Comparison of ENCODE assay signal across 23 cellular contexts in the genomic region with DNA sequence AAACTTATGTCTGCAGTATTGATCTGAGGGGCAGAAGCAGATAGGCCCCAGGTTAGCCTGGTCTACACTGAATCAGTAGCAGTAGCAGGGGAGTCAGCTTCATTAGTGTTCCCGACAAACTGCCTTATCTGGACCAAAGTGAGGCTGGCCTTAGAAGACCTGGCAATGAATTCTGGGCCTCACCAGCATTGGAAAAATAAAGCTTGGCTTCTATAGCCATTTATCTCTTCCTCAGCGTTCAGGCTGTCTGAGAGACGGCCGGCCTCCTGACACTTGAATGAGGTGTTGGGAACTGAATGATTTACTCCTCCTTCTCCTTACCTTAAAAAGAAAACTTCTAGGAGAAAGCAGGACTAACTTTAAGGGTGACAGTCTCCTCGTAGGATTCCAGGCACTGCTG.
DNase-seq lines count a peak whose midpoint lies in the region; ATAC-seq and TF ChIP-seq lines count a peak whose summit lies in the region.
"Had no signal": no experiment of that assay in that cellular context is flagged by ENCODE, and none has a peak within 500 bp of the region (broad histone marks: within the 10 kb centered on the region; RNA-seq: fewer than 3 reads in every experiment).

No MANE protein-coding gene starts in this region.

- DNase-seq in left ventricle myocardium inferior (no peak), right cardiac atrium (peak in 1 of 3 donors; percentile 60), GM19238 (ENCODE audit: insufficient read length, low spot score) (no peak)
- no peak for DNase-seq in effector CD8-positive, alpha-beta T cell (lab: John Stamatoyannopoulos, UW)
- no peak for DNase-seq in CD8-positive, alpha-beta memory T cell
- DNase-seq: 8988T; ACHN; AML-193; BE2C; Caco-2; CD4-positive, alpha-beta memory T cell; DMS 273 treated with DMSO at 0.1 percent for 48 hours; DMS79; EL; GDM1; H9 had no signal

- H3K27ac ChIP-seq in C4-2B (peak overlapping the region; percentile 77; the same call in 1 of the 2 replicates), VCaP (peak overlapping the region; percentile 67), left ventricle myocardium inferior (replicated peaks) (peak overlapping the region; percentile 32), right cardiac atrium (ENCODE audit: low read length) (peak overlapping the region; percentile 7)
- H3K27ac ChIP-seq in CD8-positive, alpha-beta memory T cell (ENCODE audit: low read depth, low read length): no peak overlapping the region
- H3K27ac ChIP-seq: A549; BLaER1 treated with 17β-estradiol and CSF1 and Interleukin-3, amounts not matched to agents 10 nM and 100 nM had no signal

- H3K9me3 ChIP-seq in left ventricle myocardium inferior (replicated peaks): no peaks in the 10 kb centered on the region
- no peaks in the 10 kb centered on the region for H3K9me3 ChIP-seq in right cardiac atrium (ENCODE audit: control insufficient read depth, low read length)
- H3K9me3 ChIP-seq in CD8-positive, alpha-beta memory T cell (ENCODE audit: low read length): no peaks in the 10 kb centered on the region
- H3K9me3 ChIP-seq: A549; BE2C; BLaER1 treated with 17β-estradiol and CSF1 and Interleukin-3, amounts not matched to agents 10 nM and 100 nM; Caco-2 had no signal

- no peaks in the 10 kb centered on the region for H3K36me3 Mint-ChIP-seq in CD8-positive, alpha-beta memory T cell
- H3K36me3 Mint-ChIP-seq: CD4-positive, alpha-beta memory T cell had no signal

- intact Hi-C loops in left ventricle myocardium inferior (cut with micrococcal nuclease) (no loop called here), right cardiac atrium (cut with DNase I) (no loop called here)

- no peaks in the 10 kb centered on the region for H3K4me1 Mint-ChIP-seq in CD8-positive, alpha-beta memory T cell
- H3K4me1 Mint-ChIP-seq: CD4-positive, alpha-beta memory T cell; GM23338; H9 had no signal

- ATAC-seq in right cardiac atrium: peak; percentile 57 to 59
- ATAC-seq: A549, GM12878, GM23338, HCT116 had no signal

- peak overlapping the region in 1 of 8 donors; percentile 25 for H3K27ac Mint-ChIP-seq in CD8-positive, alpha-beta memory T cell
- H3K27ac Mint-ChIP-seq: CD4-positive, alpha-beta memory T cell; GM23338; H9 had no signal

- no peaks in the 10 kb centered on the region for H3K9me3 Mint-ChIP-seq in CD8-positive, alpha-beta memory T cell
- H3K9me3 Mint-ChIP-seq: CD4-positive, alpha-beta memory T cell; GM23338; H9 had no signal

- CTCF ChIA-PET in CD8-positive, alpha-beta memory T cell (lab: Charles Lee): no interaction called here

- POLR2A ChIA-PET in CD8-positive, alpha-beta memory T cell (lab: Charles Lee): no interaction called here

- peaks cover 77% of the 10 kb centered on the region for H3K4me1 ChIP-seq in left ventricle myocardium inferior
- H3K4me1 ChIP-seq in right cardiac atrium (ENCODE audit: control insufficient read depth, insufficient read depth, low read length): peaks cover 25% of the 10 kb centered on the region
- H3K4me1 ChIP-seq in CD8-positive, alpha-beta memory T cell (ENCODE audit: insufficient read depth, low read length): no peaks in the 10 kb centered on the region
- H3K4me1 ChIP-seq: A549; BE2C; BLaER1 treated with 17β-estradiol and CSF1 and Interleukin-3, amounts not matched to agents 10 nM and 100 nM; Caco-2 had no signal

- WGBS in right cardiac atrium: 51% methylated on average over 5 of the region's 5 CpGs

- H3K4me3 ChIP-seq in left ventricle myocardium inferior (no peak overlapping the region), right cardiac atrium (ENCODE audit: low read length) (no peak overlapping the region)
- no peak overlapping the region for H3K4me3 ChIP-seq in CD8-positive, alpha-beta memory T cell (ENCODE audit: low read length)
- H3K4me3 ChIP-seq: A549; BLaER1 treated with 17β-estradiol and CSF1 and Interleukin-3, amounts not matched to agents 10 nM and 100 nM; GM12878; GM23338 had no signal

- no peak overlapping the region for H3K4me3 Mint-ChIP-seq in CD8-positive, alpha-beta memory T cell
- H3K4me3 Mint-ChIP-seq: CD4-positive, alpha-beta memory T cell; GM23338; H9 had no signal

- peaks cover 3 to 10% of the 10 kb centered on the region in 2 donors for H3K27me3 Mint-ChIP-seq in CD8-positive, alpha-beta memory T cell

- H3K27me3 ChIP-seq in left ventricle myocardium inferior (ENCODE audit: low read depth) (no peaks in the 10 kb centered on the region), right cardiac atrium (ENCODE audit: control insufficient read depth, insufficient read depth) (no peaks in the 10 kb centered on the region)
- no peaks in the 10 kb centered on the region for H3K27me3 ChIP-seq in CD8-positive, alpha-beta memory T cell (ENCODE audit: insufficient read depth, low read length, poor library complexity, severe bottlenecking)
- H3K27me3 ChIP-seq: BE2C; BLaER1 treated with 17β-estradiol and CSF1 and Interleukin-3, amounts not matched to agents 10 nM and 100 nM had no signal

- TF ChIP-seq CTCF in C4-2B (conservative IDR thresholded peaks at IDR 0.05) (no peak), VCaP (conservative IDR thresholded peaks at IDR 0.05) (no peak), left ventricle myocardium inferior (IDR thresholded peaks at IDR 0.05; ENCODE audit: borderline replicate concordance) (no peak)

- H3K36me3 ChIP-seq in left ventricle myocardium inferior: no peaks in the 10 kb centered on the region
- no peaks in the 10 kb centered on the region for H3K36me3 ChIP-seq in CD8-positive, alpha-beta memory T cell (ENCODE audit: insufficient read depth, low read length)
- H3K36me3 ChIP-seq: BE2C; BLaER1 treated with 17β-estradiol and CSF1 and Interleukin-3, amounts not matched to agents 10 nM and 100 nM had no signal
